ENCODE assay signal across 24 cellular contexts in the genomic region with DNA sequence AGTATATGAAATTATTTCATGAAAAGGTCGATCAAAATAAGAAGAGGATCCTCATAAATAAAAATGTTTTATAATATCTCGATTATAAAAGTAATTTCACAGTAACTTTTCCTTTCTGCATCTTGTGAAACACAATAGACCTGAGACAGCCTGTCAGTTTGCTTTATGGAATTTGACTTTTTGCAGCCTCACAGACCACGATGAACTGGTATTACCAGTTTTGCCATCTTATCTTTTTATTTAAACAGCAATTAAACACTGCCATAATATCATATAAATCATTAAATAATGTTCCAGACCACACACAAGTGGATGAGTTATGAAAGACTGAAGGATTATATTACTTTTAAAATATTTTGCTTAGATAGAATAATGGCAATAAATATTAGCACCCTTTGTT. TPM values are rescaled to one million over a fixed set of nuclear protein-coding genes. Genes with fewer than 3 reads are reported as not detected.
DNase-seq lines count a peak whose midpoint lies in the region; ATAC-seq and TF ChIP-seq lines count a peak whose summit lies in the region.
"Had no signal": no experiment of that assay in that cellular context is flagged by ENCODE, and none has a peak within 500 bp of the region (broad histone marks: within the 10 kb centered on the region; RNA-seq: fewer than 3 reads in every experiment).

No MANE protein-coding gene starts in this region.

- no peaks in the 10 kb centered on the region for H3K27me3 Mint-ChIP-seq in Calu3 (ENCODE audit: unreplicated experiment)
- H3K27me3 Mint-ChIP-seq: activated CD4-positive, alpha-beta T cell treated with anti-CD3 and anti-CD28 coated beads, Interleukin-2, amount 10 ng/mL, durations not matched to agents 24 days and 14 days; natural killer cell treated with Interleukin-12 subunit alpha and Interleukin-12 subunit beta and Interleukin-15 and Interleukin-18, amount 100 ng/mL, for 72 hours; stimulated activated naive CD8-positive, alpha-beta T cell treated with anti-CD3 and anti-CD28 coated beads, Interleukin-15, Interleukin-2, amounts not matched to agents 100 ng/mL and 50 ng/mL, for 24 hours had no signal

- intact Hi-C loops in Calu3 (cut with micrococcal nuclease; ENCODE audit: unreplicated experiment) (loop anchor here (1.0 kb wide), 1 partner anchor 9 kb away; no protein-coding TSS in a partner anchor), left colon (cut with DNase I, micrococcal nuclease) (no loop called here), lower leg skin (cut with DNase I; ENCODE audit: low total_unique reads) (no loop called here), left ventricle myocardium superior (cut with micrococcal nuclease) (no loop called here)

- 46 to 55% methylated on average over 3 of the region's 3 CpGs for WGBS in lower leg skin, 2 donors

- H3K4me3 Mint-ChIP-seq in Calu3 (ENCODE audit: low read depth, unreplicated experiment) = no peak overlapping the region
- H3K4me3 Mint-ChIP-seq: activated CD4-positive, alpha-beta T cell treated with anti-CD3 and anti-CD28 coated beads, Interleukin-2, amount 10 ng/mL, durations not matched to agents 24 days and 14 days; CD4-positive, alpha-beta T cell; natural killer cell treated with Interleukin-12 subunit alpha and Interleukin-12 subunit beta and Interleukin-15 and Interleukin-18, amount 100 ng/mL, for 72 hours; stimulated activated naive CD8-positive, alpha-beta T cell treated with anti-CD3 and anti-CD28 coated beads, Interleukin-15, Interleukin-2, amounts not matched to agents 100 ng/mL and 50 ng/mL, for 24 hours; T-cell had no signal

- TF ChIP-seq EP300 in Ishikawa (IDR thresholded peaks at IDR 0.05; ENCODE audit: borderline replicate concordance) = no peak

- TF ChIP-seq CTCF in Calu3 (IDR thresholded peaks at IDR 0.05; ENCODE audit: unreplicated experiment) (no peak), lower leg skin (IDR thresholded peaks at IDR 0.05) (no peak)

- BruUV-seq in Calu3 (replicated peaks; lab: Mats Ljungman, UMichigan) = no TSS peak

- CTCF ChIA-PET in Calu3 (lab: Charles Lee) = no interaction called here

- TF ChIP-seq POLR2A in lower leg skin (IDR thresholded peaks at IDR 0.05) = no peak

- TF ChIP-seq RAD21 in Ishikawa (IDR thresholded peaks at IDR 0.05; ENCODE audit: low read depth) = no peak

- ATAC-seq in left colon (peak; percentile 68), left ventricle myocardium superior (no peak), GM18520 (IDR thresholded peaks at IDR 0.05; ENCODE audit: unreplicated experiment) (no peak)
- ATAC-seq: natural killer cell treated with Interleukin-12 subunit alpha and Interleukin-12 subunit beta and Interleukin-15 and Interleukin-18, amount 100 ng/mL, for 72 hours; Right ventricle myocardium inferior; T-cell had no signal

- H3K4me3 ChIP-seq in lower leg skin (ENCODE audit: low read depth, poor library complexity, severe bottlenecking) = no peak overlapping the region
- H3K4me3 ChIP-seq: uterus had no signal

- no peaks in the 10 kb centered on the region for H3K9me3 Mint-ChIP-seq in Calu3 (ENCODE audit: low read depth, unreplicated experiment)
- H3K9me3 Mint-ChIP-seq: CD4-positive, alpha-beta T cell; natural killer cell treated with Interleukin-12 subunit alpha and Interleukin-12 subunit beta and Interleukin-15 and Interleukin-18, amount 100 ng/mL, for 72 hours had no signal

- DNase-seq in Calu3 (peak; percentile 26), NCI-H748 treated with DMSO at 0.1 percent for 48 hours (lab: John Stamatoyannopoulos, UW) (peak; percentile 82), left colon (no peak), lower leg skin (ENCODE audit: low spot score in 2 of 2) (no peak), iPS-NIHi7 (ENCODE audit: extremely low spot score) (no peak), left ventricle myocardium superior (no peak)
- DNase-seq: activated CD4-positive, alpha-beta T cell treated with anti-CD3 and anti-CD28 coated beads, Interleukin-2, amount 10 ng/mL, durations not matched to agents 24 days and 14 days; CD4-positive, alpha-beta T cell; dermis blood vessel endothelial cell; DND-41; foreskin melanocyte; hippocampal formation; KG1; NCI-H1092 treated with DMSO at 0.1 percent for 48 hours; NCI-H226; posterior cingulate gyrus; stimulated activated CD4-positive, alpha-beta T cell treated with anti-CD3 and anti-CD28 coated beads, Interleukin-1b, Interleukin-23, amount 100 ng/mL, for 48 hours; T-cell; uterus had no signal

- H3K4me1 Mint-ChIP-seq in Calu3 (ENCODE audit: low read depth, unreplicated experiment) = peaks cover 16% of the 10 kb centered on the region
- H3K4me1 Mint-ChIP-seq: activated CD4-positive, alpha-beta T cell treated with anti-CD3 and anti-CD28 coated beads, Interleukin-2, amount 10 ng/mL, durations not matched to agents 24 days and 14 days; T-cell had no signal

- H3K27ac Mint-ChIP-seq in Calu3 (ENCODE audit: unreplicated experiment) = peak overlapping the region; percentile 39
- H3K27ac Mint-ChIP-seq: activated CD4-positive, alpha-beta T cell treated with anti-CD3 and anti-CD28 coated beads, Interleukin-2, amount 10 ng/mL, durations not matched to agents 24 days and 14 days; CD4-positive, alpha-beta T cell; natural killer cell treated with Interleukin-12 subunit alpha and Interleukin-12 subunit beta and Interleukin-15 and Interleukin-18, amount 100 ng/mL, for 72 hours; stimulated activated naive CD8-positive, alpha-beta T cell treated with anti-CD3 and anti-CD28 coated beads, Interleukin-15, Interleukin-2, amounts not matched to agents 100 ng/mL and 50 ng/mL, for 24 hours; T-cell had no signal

- H3K36me3 Mint-ChIP-seq in Calu3 (ENCODE audit: insufficient read depth, unreplicated experiment) = peaks cover 5% of the 10 kb centered on the region

TF ChIP-seq in Ishikawa, 13 proteins besides CTCF, POLR2A, EP300 and RAD21:
- TF ChIP-seq EGR1 (IDR thresholded peaks at IDR 0.05) (no peak), CEBPB (IDR thresholded peaks at IDR 0.05) (no peak), NFIC (IDR thresholded peaks at IDR 0.05) (peak; percentile 30; the same call in 1 of the 2 replicates), CREB1 (IDR thresholded peaks at IDR 0.05; ENCODE audit: low read depth) (no peak), TAF1 (IDR thresholded peaks at IDR 0.05; ENCODE audit: low read depth) (no peak), TEAD4 (IDR thresholded peaks at IDR 0.05) (peak; percentile 32; the same call in 1 of the 2 replicates), YY1 (IDR thresholded peaks at IDR 0.05; ENCODE audit: low read depth) (no peak)
- TF ChIP-seq, protein P1, sequence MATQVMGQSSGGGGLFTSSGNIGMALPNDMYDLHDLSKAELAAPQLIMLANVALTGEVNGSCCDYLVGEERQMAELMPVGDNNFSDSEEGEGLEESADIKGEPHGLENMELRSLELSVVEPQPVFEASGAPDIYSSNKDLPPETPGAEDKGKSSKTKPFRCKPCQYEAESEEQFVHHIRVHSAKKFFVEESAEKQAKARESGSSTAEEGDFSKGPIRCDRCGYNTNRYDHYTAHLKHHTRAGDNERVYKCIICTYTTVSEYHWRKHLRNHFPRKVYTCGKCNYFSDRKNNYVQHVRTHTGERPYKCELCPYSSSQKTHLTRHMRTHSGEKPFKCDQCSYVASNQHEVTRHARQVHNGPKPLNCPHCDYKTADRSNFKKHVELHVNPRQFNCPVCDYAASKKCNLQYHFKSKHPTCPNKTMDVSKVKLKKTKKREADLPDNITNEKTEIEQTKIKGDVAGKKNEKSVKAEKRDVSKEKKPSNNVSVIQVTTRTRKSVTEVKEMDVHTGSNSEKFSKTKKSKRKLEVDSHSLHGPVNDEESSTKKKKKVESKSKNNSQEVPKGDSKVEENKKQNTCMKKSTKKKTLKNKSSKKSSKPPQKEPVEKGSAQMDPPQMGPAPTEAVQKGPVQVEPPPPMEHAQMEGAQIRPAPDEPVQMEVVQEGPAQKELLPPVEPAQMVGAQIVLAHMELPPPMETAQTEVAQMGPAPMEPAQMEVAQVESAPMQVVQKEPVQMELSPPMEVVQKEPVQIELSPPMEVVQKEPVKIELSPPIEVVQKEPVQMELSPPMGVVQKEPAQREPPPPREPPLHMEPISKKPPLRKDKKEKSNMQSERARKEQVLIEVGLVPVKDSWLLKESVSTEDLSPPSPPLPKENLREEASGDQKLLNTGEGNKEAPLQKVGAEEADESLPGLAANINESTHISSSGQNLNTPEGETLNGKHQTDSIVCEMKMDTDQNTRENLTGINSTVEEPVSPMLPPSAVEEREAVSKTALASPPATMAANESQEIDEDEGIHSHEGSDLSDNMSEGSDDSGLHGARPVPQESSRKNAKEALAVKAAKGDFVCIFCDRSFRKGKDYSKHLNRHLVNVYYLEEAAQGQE (IDR thresholded peaks at IDR 0.05; ENCODE audit: low read depth) = no peak

RNA-seq across cellular contexts. Expression of a gene that starts 10.7 kb away (rescaled TPM):
- total RNA-seq in Calu3 (2022) (75.0 and 79.8 TPM in 2 replicates), left colon (10 to 100 TPM; 88.6 to 96.3 TPM), lower leg skin (10 to 100 TPM; 14.2 to 30.9 (median 18.2) TPM), left ventricle myocardium superior (0.17 TPM)
- total RNA-seq: Right ventricle myocardium inferior had no signal

Comparison
In these comparisons a context has a peak if more than half of its experiments do, and no peak if none do; other contexts are left out.
1. DNase-seq: peak in Calu3 (single experiment) and NCI-H748 treated with DMSO at 0.1 percent for 48 hours (single experiment); none in left colon (0 of 2), lower leg skin (0 of 2), iPS-NIHi7 (single experiment) and left ventricle myocardium superior (single experiment).
2. RNA of a gene that starts 10.7 kb away (total RNA-seq): 88.6 to 96.3 TPM in left colon, 75.0 to 79.8 TPM in Calu3 and 14.2 to 30.9 TPM in lower leg skin; 0.17 TPM in left ventricle myocardium superior (single experiment); every median in the first group is over 10 times any median in the second.